1 cellular context compared by ENCODE assay signal in the genomic region with DNA sequence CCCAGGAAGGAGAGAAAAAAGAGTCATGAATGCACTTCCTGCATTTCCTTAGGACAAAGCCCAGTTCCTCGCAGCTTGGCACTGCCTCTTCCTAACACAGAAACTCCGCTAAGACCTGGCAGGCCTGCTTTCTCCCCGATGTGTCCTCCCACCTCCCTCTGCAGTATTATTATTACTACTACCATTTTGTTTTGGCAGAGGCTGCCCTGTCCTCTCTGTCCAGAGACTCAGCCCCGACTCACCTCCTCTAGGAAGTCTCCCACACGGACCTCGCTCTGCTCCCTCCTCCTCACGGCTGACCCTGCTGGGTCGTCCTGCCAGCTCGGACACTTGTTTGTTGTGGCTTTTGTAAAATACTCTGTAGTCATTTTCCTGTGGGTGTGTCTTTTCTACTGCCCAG.
TF ChIP-seq lines count a peak whose summit lies in the region.

No MANE protein-coding gene starts in this region.

TF ChIP-seq in GM23338, 12 proteins besides CTCF, POLR2A, EP300 and RAD21 (continued from another document):
- TF ChIP-seq, protein P1, sequence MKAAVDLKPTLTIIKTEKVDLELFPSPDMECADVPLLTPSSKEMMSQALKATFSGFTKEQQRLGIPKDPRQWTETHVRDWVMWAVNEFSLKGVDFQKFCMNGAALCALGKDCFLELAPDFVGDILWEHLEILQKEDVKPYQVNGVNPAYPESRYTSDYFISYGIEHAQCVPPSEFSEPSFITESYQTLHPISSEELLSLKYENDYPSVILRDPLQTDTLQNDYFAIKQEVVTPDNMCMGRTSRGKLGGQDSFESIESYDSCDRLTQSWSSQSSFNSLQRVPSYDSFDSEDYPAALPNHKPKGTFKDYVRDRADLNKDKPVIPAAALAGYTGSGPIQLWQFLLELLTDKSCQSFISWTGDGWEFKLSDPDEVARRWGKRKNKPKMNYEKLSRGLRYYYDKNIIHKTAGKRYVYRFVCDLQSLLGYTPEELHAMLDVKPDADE (IDR thresholded peaks at IDR 0.05), result no peak
- TF ChIP-seq NANOG (IDR thresholded peaks at IDR 0.05; ENCODE audit: borderline replicate concordance) (no peak), ZNF331 (CRISPR knock-in tag; IDR thresholded peaks at IDR 0.05; ENCODE audit: low read depth) (no peak), STAT1 (IDR thresholded peaks at IDR 0.05; ENCODE audit: unreplicated experiment) (no peak)
TF ChIP-seq in GM23338: peak in this region for 0.
